ENCODE assay signal across 6 cellular contexts in the genomic region with DNA sequence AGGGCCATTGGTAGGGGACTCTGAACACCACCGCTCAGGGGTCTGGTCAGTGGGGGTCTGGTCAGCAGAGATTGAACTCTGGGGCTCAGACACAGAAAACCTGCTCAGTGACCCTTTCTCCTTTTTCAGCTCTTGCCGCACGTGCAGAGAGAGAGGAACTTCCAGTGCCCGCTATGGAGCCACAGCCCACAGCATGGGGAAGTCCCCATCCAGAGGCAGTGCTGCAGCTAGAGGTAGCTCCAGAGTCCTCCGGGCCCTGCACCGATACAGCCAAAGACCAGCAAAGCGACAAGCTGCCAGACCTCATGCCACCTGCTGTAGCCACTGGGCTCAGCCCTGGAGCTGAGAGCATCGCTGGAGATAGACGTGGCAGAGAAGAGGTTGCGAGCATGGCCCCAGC. TPM values are rescaled to one million over a fixed set of nuclear protein-coding genes. Genes with fewer than 3 reads are reported as not detected.
"Had no signal": no experiment of that assay in that cellular context is flagged by ENCODE, and none has a peak within 500 bp of the region (broad histone marks: within the 10 kb centered on the region; RNA-seq: fewer than 3 reads in every experiment).

No MANE protein-coding gene starts in this region.

RNA-seq across cellular contexts. Expression of gene EVPLL, which starts 11.2 kb away (rescaled TPM):
- total RNA-seq: activated CD4-positive, alpha-beta memory T cell treated with anti-CD3 and anti-CD28 coated beads, Interleukin-2, amount 10 ng/mL, durations not matched to agents 7 days and 5 days; activated T-helper 1 cell treated with anti-CD3 and anti-CD28 coated beads, Interleukin-12 subunit alpha, Interleukin-12 subunit beta, Interleukin-2, Interleukin-4 antibody, amounts not matched to agents 30 ng/mL and 10 ng/mL and 1 ng/mL, durations not matched to agents 14 hours and 24 hours and 36 hours; cardiac muscle cell; IMR-90; SJSA1; WTC11 had no signal
- polyA plus RNA-seq: cardiac muscle cell, IMR-90 had no signal
